ENCODE assay signal across 32 cellular contexts in genomic region chr2:222728621-222729020, GRCh38. TPM values are rescaled to one million over a fixed set of nuclear protein-coding genes. Genes with fewer than 3 reads are reported as not detected.
"Had no signal": no experiment of that assay in that cellular context is flagged by ENCODE, and none has a peak within 500 bp of the region (broad histone marks: within the 10 kb centered on the region; RNA-seq: fewer than 3 reads in every experiment).

No MANE protein-coding gene starts in this region.

- DNase-seq: activated B cell treated with CpG ODN at 0.5 μM for 24 hours; activated CD4-positive, alpha-beta memory T cell treated with anti-CD3 and anti-CD28 coated beads, Interleukin-2, amount 10 ng/mL, durations not matched to agents 7 days and 5 days; activated CD4-positive, alpha-beta T cell treated with anti-CD3 and anti-CD28 coated beads for 36 hours; activated CD4-positive, alpha-beta T cell treated with anti-CD3 and anti-CD28 coated beads for 48 hours; activated CD4-positive, alpha-beta T cell treated with anti-CD3 and anti-CD28 coated beads, Interleukin-2, amount 10 ng/mL, durations not matched to agents 7 days and 5 days; activated CD4-positive, alpha-beta T cell treated with anti-CD3 and anti-CD28 coated beads, Interleukin-2, amount 50 U/mL, for 48 hours; activated CD4-positive, CD25-positive, alpha-beta regulatory T cell treated with anti-CD3 and anti-CD28 coated beads, Interleukin-2, amount 50 U/mL, for 72 hours; activated CD8-positive, alpha-beta memory T cell treated with anti-CD3 and anti-CD28 coated beads for 24 hours; activated CD8-positive, alpha-beta memory T cell treated with anti-CD3 and anti-CD28 coated beads, Interleukin-2, amount 10 ng/mL, durations not matched to agents 7 days and 5 days; activated CD8-positive, alpha-beta memory T cell treated with anti-CD3 and anti-CD28 coated beads, Interleukin-2, amount 50 U/mL, for 48 hours; activated CD8-positive, alpha-beta T cell treated with anti-CD3 and anti-CD28 coated beads, Interleukin-2, amount 10 ng/mL, durations not matched to agents 7 days and 5 days; activated effector memory CD4-positive, alpha-beta T cell treated with Interleukin-2 at 50 U/mL for 16 hours; activated gamma-delta T cell; activated naive CD4-positive, alpha-beta T cell treated with anti-CD3 and anti-CD28 coated beads, Interleukin-2, amount 10 ng/mL, durations not matched to agents 7 days and 5 days; activated naive CD4-positive, alpha-beta T cell treated with Interleukin-2 at 50 U/mL for 16 hours; activated naive CD8-positive, alpha-beta T cell treated with anti-CD3 and anti-CD28 coated beads, Interleukin-2, amount 10 ng/mL, durations not matched to agents 7 days and 5 days; activated naive CD8-positive, alpha-beta T cell treated with anti-CD3 and anti-CD28 coated beads, Interleukin-2, amount 50 U/mL, for 24 hours; activated T-cell treated with anti-CD3 and anti-CD28 coated beads, Interleukin-2, amount 50 U/mL, for 24 hours; activated T-cell treated with anti-CD3 and anti-CD28 coated beads, Interleukin-2, amount 50 U/mL, for 48 hours; amygdala; anterior cingulate cortex; caudate nucleus; cerebellar nuclear complex; T-helper 1 cell; T-helper 2 cell; T-helper 9 cell had no signal

- H3K27ac ChIP-seq: cardiac muscle cell, VCaP had no signal

- H3K36me3 ChIP-seq: ascending aorta, cardiac muscle cell had no signal

- H3K9me3 ChIP-seq: ascending aorta had no signal

- H3K27me3 ChIP-seq: ascending aorta, cardiac muscle cell had no signal

- FAIRE-seq: bronchial epithelial cell had no signal

- H3K4me3 ChIP-seq: ascending aorta, cardiac muscle cell had no signal

- ATAC-seq: activated CD4-positive, alpha-beta T cell treated with anti-CD3 and anti-CD28 coated beads for 36 hours; activated CD8-positive, alpha-beta memory T cell treated with anti-CD3 and anti-CD28 coated beads, Interleukin-2, amount 10 ng/mL, durations not matched to agents 7 days and 5 days; activated CD8-positive, alpha-beta T cell treated with anti-CD3 and anti-CD28 coated beads, Interleukin-2, amount 10 ng/mL, durations not matched to agents 7 days and 5 days; activated naive CD8-positive, alpha-beta T cell treated with anti-CD3 and anti-CD28 coated beads, Interleukin-2, amount 50 U/mL, for 24 hours had no signal

RNA-seq across cellular contexts. Expression of gene MOGAT1, which starts 57.2 kb away (rescaled TPM):
- total RNA-seq: activated B cell treated with CpG ODN at 0.5 μM for 24 hours; activated CD4-positive, alpha-beta memory T cell treated with anti-CD3 and anti-CD28 coated beads, Interleukin-2, amount 10 ng/mL, durations not matched to agents 7 days and 5 days; activated CD4-positive, alpha-beta T cell treated with anti-CD3 and anti-CD28 coated beads for 36 hours; activated CD4-positive, alpha-beta T cell treated with anti-CD3 and anti-CD28 coated beads, Interleukin-2, amount 10 ng/mL, durations not matched to agents 7 days and 5 days; activated CD8-positive, alpha-beta memory T cell treated with anti-CD3 and anti-CD28 coated beads, Interleukin-2, amount 10 ng/mL, durations not matched to agents 7 days and 5 days; activated CD8-positive, alpha-beta T cell treated with anti-CD3 and anti-CD28 coated beads, Interleukin-2, amount 10 ng/mL, durations not matched to agents 7 days and 5 days; activated naive CD8-positive, alpha-beta T cell treated with anti-CD3 and anti-CD28 coated beads, Interleukin-2, amount 10 ng/mL, durations not matched to agents 7 days and 5 days; activated T-helper 2 cell treated with anti-CD3 and anti-CD28 coated beads, Interferon-gamma antibody, Interleukin-2, Interleukin-4, amounts not matched to agents 10 μg/mL and 5 μg/mL and 100 μg/mL, durations not matched to agents 14 hours and 24 hours and 36 hours; ascending aorta; bronchial epithelial cell; cardiac muscle cell; chondrocyte had no signal
- polyA plus RNA-seq: cardiac muscle cell had no signal
